8 cellular contexts compared by ENCODE assay signal in genomic region chr1:40848530-40849189, GRCh38. TPM values are rescaled to one million over a fixed set of nuclear protein-coding genes. Genes with fewer than 3 reads are reported as not detected.
A peak's percentile ranks its signal among the peaks of the same experiment; 100 is the strongest.
DNase-seq lines count a peak whose midpoint lies in the region; ATAC-seq, FAIRE-seq and TF ChIP-seq lines count a peak whose summit lies in the region.

No MANE protein-coding gene starts in this region.

- TF ChIP-seq EP300 in GM12878 (IDR thresholded peaks at IDR 0.05; ENCODE audit: borderline replicate concordance in 1 of 2, control insufficient read depth in 1 of 2, low read depth in 2 of 2, low read length in 2 of 2): no peak

- H3K79me2 ChIP-seq in GM12878 (ENCODE audit: control insufficient read depth, insufficient read depth, low read length): no peaks in the 10 kb centered on the region

- no peak overlapping the region for H3K4me3 Mint-ChIP-seq in T-helper 17 cell

- TF ChIP-seq CTCF in C4-2B (conservative IDR thresholded peaks at IDR 0.05) (peak; percentile 95), GM12878 (IDR thresholded peaks at IDR 0.05 in 2 of 3, conservative IDR thresholded peaks at IDR 0.05 in 1 of 3; ENCODE audit: control insufficient read depth in 2 of 3, extremely low read depth in 1 of 3, insufficient read depth in 1 of 3, low read depth in 3 of 3, low read length in 3 of 3) (peak; percentile 67 to 84 (median 75)), thyroid gland (IDR thresholded peaks at IDR 0.05) (peak; percentile 78 to 98 (median 90))

- H3K4me1 ChIP-seq in HAP-1: no peaks in the 10 kb centered on the region
- H3K4me1 ChIP-seq in GM12878 (ENCODE audit: control insufficient read depth, insufficient read depth, low read length): peaks cover 12% of the 10 kb centered on the region
- no peaks in the 10 kb centered on the region for H3K4me1 ChIP-seq in thyroid gland

- H3K4me3 ChIP-seq in HAP-1: no peak overlapping the region
- H3K4me3 ChIP-seq in GM12878: no peak overlapping the region
- H3K4me3 ChIP-seq in thyroid gland (replicated peaks in 1 of 3): no peak overlapping the region

- RAD21 ChIA-PET in GM12878 (lab: Charles Lee; ENCODE audit: unreplicated experiment): interaction anchor here (1.1 to 5.9 kb wide), 5 partner anchors 76 to 164 kb away, joined by 3 to 86 read pairs (median 10); no protein-coding TSS in a partner anchor

- CTCF ChIA-PET in GM12878 (lab: Yijun Ruan, JAX): interaction anchor here (0.6 to 11.6 kb wide), 29 partner anchors 10 to 316 kb away, joined by 3 to 254 read pairs (median 4); partner anchors contain the start of genes CITED4, NFYC and ZNF684

- H3K36me3 ChIP-seq in HAP-1 (replicated peaks) (no peaks in the 10 kb centered on the region), GM12878 (ENCODE audit: control insufficient read depth in 2 of 2, insufficient read depth in 2 of 2, low read length in 1 of 2) (no peaks in the 10 kb centered on the region), thyroid gland (no peaks in the 10 kb centered on the region)

- POLR2A ChIA-PET in GM12878 (lab: Charles Lee): interaction anchor here (1.5 kb wide), 1 partner anchor 73 kb away, joined by 5 read pairs; no protein-coding TSS in a partner anchor

- DNase-seq in HAP-1 (ENCODE audit: low spot score in 2 of 2) (peak; percentile 67 to 77), NCI-H526 (lab: John Stamatoyannopoulos, UW) (peak; percentile 79 to 95), GM12878 (ENCODE audit: low read depth, low spot score) (no peak), inferior parietal cortex (ENCODE audit: extremely low spot score) (peak; percentile 76), thyroid gland (peak; percentile 76 to 80), T-helper 17 cell (no peak)

- SMC1A ChIA-PET in GM12878 (lab: Charles Lee; ENCODE audit: uncharacterized antibody, unreplicated experiment): interaction anchor here (0.7 to 17.4 kb wide), 12 partner anchors 20 to 316 kb away, joined by 3 to 197 read pairs (median 4); no protein-coding TSS in a partner anchor

- no peaks in the 10 kb centered on the region for H4K20me1 ChIP-seq in GM12878 (ENCODE audit: control insufficient read depth, insufficient read depth)

- TF ChIP-seq POLR2A in GM12878 (IDR thresholded peaks at IDR 0.05; ENCODE audit: low read depth, low read length) (no peak), thyroid gland (IDR thresholded peaks at IDR 0.05) (no peak)

- intact Hi-C loops in GM12878 (cut with micrococcal nuclease; ENCODE audit: unreplicated experiment): no loop called here
- intact Hi-C loops in thyroid gland (cut with DNase I): loop anchor here (2.0 to 5.0 kb wide), 2 partner anchors 104 to 236 kb away; no protein-coding TSS in a partner anchor

- WGBS in GM12878 (ENCODE audit: insufficient coverage, insufficient replicate concordance, low lambda C conversion rate, missing lambda C conversion rate): 34% methylated on average over 6 of the region's 6 CpGs
- 43 to 44% methylated on average over 6 of the region's 6 CpGs for WGBS in thyroid gland, 2 donors

- H3K9me3 ChIP-seq in HAP-1: no peaks in the 10 kb centered on the region
- H3K9me3 ChIP-seq in GM12878 (replicated peaks; ENCODE audit: control insufficient read depth, insufficient read depth, low read length): no peaks in the 10 kb centered on the region
- H3K9me3 ChIP-seq in thyroid gland: no peaks in the 10 kb centered on the region
- no peaks in the 10 kb centered on the region for H3K9me3 ChIP-seq in T-helper 17 cell (ENCODE audit: control insufficient read depth, low read length, poor library complexity, severe bottlenecking)

- peak; percentile 47 for ATAC-seq in GM12878
- ATAC-seq in GM21529 (IDR thresholded peaks at IDR 0.05; ENCODE audit: unreplicated experiment): no peak
- ATAC-seq in T-helper 17 cell: no peak

- TF ChIP-seq RAD21 in GM12878 (IDR thresholded peaks at IDR 0.05; ENCODE audit: insufficient read depth, low read depth, low read length): peak; percentile 84

- no peak overlapping the region for H3K9ac ChIP-seq in GM12878 (ENCODE audit: control insufficient read depth, insufficient read depth, low read length)

- no peak overlapping the region for H2AFZ ChIP-seq in GM12878 (ENCODE audit: control insufficient read depth, low read depth, low read length)

- H3K27ac Mint-ChIP-seq in T-helper 17 cell: no peak overlapping the region

- peaks cover 19% of the 10 kb centered on the region for H3K4me1 Mint-ChIP-seq in T-helper 17 cell

- in situ Hi-C loops in HAP-1 (cut with MboI; ENCODE audit: low sequenced_read_pairs) (loop anchor here (5.0 kb wide), 1 partner anchor 104 kb away; no protein-coding TSS in a partner anchor), GM12878 (cut with MboI) (loop anchor here (5.0 kb wide), 2 partner anchors 104 to 236 kb away; no protein-coding TSS in a partner anchor)

- H3K27ac ChIP-seq in C4-2B (no peak overlapping the region), GM12878 (ENCODE audit: control insufficient read depth, insufficient read depth) (no peak overlapping the region), thyroid gland (no peak overlapping the region)

- no peak overlapping the region for H3K4me2 ChIP-seq in GM12878 (ENCODE audit: control insufficient read depth, insufficient read depth)

- peaks cover 29% of the 10 kb centered on the region for H3K27me3 Mint-ChIP-seq in T-helper 17 cell

- H3K36me3 Mint-ChIP-seq in T-helper 17 cell (ENCODE audit: low read depth): peaks cover 4% of the 10 kb centered on the region

- FAIRE-seq in GM12878 (lab: Jason Lieb, UNC): no peak

- BruUV-seq in GM12878 (replicated peaks; lab: Mats Ljungman, UMichigan): no TSS peak

- H3K27me3 ChIP-seq in HAP-1 (ENCODE audit: low read depth): no peaks in the 10 kb centered on the region
- no peaks in the 10 kb centered on the region; a peak in 1 of 4 replicates for H3K27me3 ChIP-seq in GM12878 (replicated peaks in 1 of 2; ENCODE audit: control insufficient read depth in 2 of 2, insufficient read depth in 2 of 2, low read length in 1 of 2)
- no peaks in the 10 kb centered on the region for H3K27me3 ChIP-seq in thyroid gland

TF ChIP-seq in GM12878, 131 proteins besides CTCF, POLR2A, EP300 and RAD21:
- TF ChIP-seq RELA (IDR thresholded peaks at IDR 0.05; ENCODE audit: borderline replicate concordance, partially characterized antibody) (no peak), NKRF (conservative IDR thresholded peaks at IDR 0.05) (no peak), NFYA (IDR thresholded peaks at IDR 0.05; ENCODE audit: borderline replicate concordance, low read depth, low read length) (no peak), SMC3 (IDR thresholded peaks at IDR 0.05; ENCODE audit: borderline replicate concordance, low read length) (peak; percentile 57; the same call in 1 of the 2 replicates), STAT1 (conservative IDR thresholded peaks at IDR 0.05) (no peak)
TF ChIP-seq in GM12878: peak in this region for 1.

RNA-seq across cellular contexts. Expression of gene CITED4, which starts 13.5 kb away (rescaled TPM):
- total RNA-seq in GM12878 (2013; cell fraction: nucleolus; rRNA removed): not detected in 2 replicates
- 0.11 and 0.28 TPM in 2 replicates for total RNA-seq in GM12878 (2014; rRNA removed)
- total RNA-seq in GM12878 (2014; rRNA removed; fragmentation: Illumina TruSeq; extraction: Trizol): 0.13 TPM in 1 of 2 replicates, not detected in the other
- total RNA-seq in GM12878 (2021): 0.56 and 0.64 TPM in 2 replicates
- not detected for polyA plus RNA-seq in GM12878 (2011; ENCODE audit: low read depth)
- polyA plus RNA-seq in GM12878 (2011; rRNA removed): not detected in 2 replicates
- polyA plus RNA-seq in GM12878 (2011; cell fraction: cytosol; rRNA removed): not detected in 2 replicates
- 0.09 TPM in 1 of 2 replicates, not detected in the other for polyA plus RNA-seq in GM12878 (2011; cell fraction: nucleus; rRNA removed)
- polyA plus RNA-seq in GM12878 (2012): 0.11 and 0.12 TPM in 2 replicates
- polyA plus RNA-seq in GM12878 (2014; fragmentation: Illumina TruSeq; extraction: Trizol): not detected in 2 replicates
- not detected for polyA plus RNA-seq in GM12878 (2014; fragmentation: Nextera tagmentation; extraction: Ambion mirVana)
- polyA plus RNA-seq in GM12878 (2014; rRNA removed): 0.24 and 0.52 TPM in 2 replicates
- polyA plus RNA-seq in GM12878 (2016; fragmentation: Nextera tagmentation; extraction: Ambion mirVana): not detected
- not detected in 2 replicates for polyA minus RNA-seq in GM12878 (2011; rRNA and poly(A)+ RNA removed)
- 1.5 TPM in 1 of 2 replicates, not detected in the other for polyA minus RNA-seq in GM12878 (2011; cell fraction: cytosol; rRNA and poly(A)+ RNA removed)
- 0.24 TPM in 1 of 2 replicates, not detected in the other for polyA minus RNA-seq in GM12878 (2011; cell fraction: nucleus; rRNA and poly(A)+ RNA removed)
- total RNA-seq in thyroid gland: 10 to 100 TPM in 3 of 4 donors, 1 to 10 TPM in 1; 8.8 to 28.1 (median 20.3) TPM
- 10 to 100 TPM; 17.2 to 23.6 TPM for total RNA-seq in T-helper 17 cell

Comparison
In these comparisons a context has a peak if more than half of its experiments do, and no peak if none do; other contexts are left out.
1. DNase-seq: peak in HAP-1 (2 of 2), NCI-H526 (2 of 2), inferior parietal cortex (single experiment) and thyroid gland (2 of 2); none in GM12878 (single experiment) and T-helper 17 cell (0 of 3).
2. RNA of gene CITED4, which starts 13.5 kb away (total RNA-seq): 17.2 to 23.6 TPM in T-helper 17 cell and 8.8 to 28.1 TPM in thyroid gland; 0.11 to 0.64 TPM in GM12878; every median in the first group is over 4 times any median in the second.
3. Peak in every context shown above with its lines, with median percentiles within 50 percentile points of each other: CTCF ChIP-seq.